ENCODE assay signal across 8 cellular contexts in genomic region chr2:38315707-38316333, GRCh38.
A peak's percentile ranks its signal among the peaks of the same experiment; 100 is the strongest.
DNase-seq lines count a peak whose midpoint lies in the region; ATAC-seq and TF ChIP-seq lines count a peak whose summit lies in the region.

No MANE protein-coding gene starts in this region.

- H3K4me3 Mint-ChIP-seq in activated CD8-positive, alpha-beta T cell treated with anti-CD3 and anti-CD28 coated beads, Interleukin-2, amount 10 ng/mL, durations not matched to agents 7 days and 5 days: no peak overlapping the region

- no peaks in the 10 kb centered on the region for H3K27me3 ChIP-seq in heart left ventricle

- CTCF ChIA-PET in activated CD8-positive, alpha-beta T cell treated with anti-CD3 and anti-CD28 coated beads, Interleukin-2, amount 10 ng/mL, durations not matched to agents 7 days and 5 days (lab: Charles Lee): interaction anchor here (0.7 to 8.6 kb wide), 41 partner anchors 8 to 503 kb away, joined by 3 to 166 read pairs (median 3); partner anchors contain the start of gene ATL2

- H3K27me3 Mint-ChIP-seq in activated CD8-positive, alpha-beta T cell treated with anti-CD3 and anti-CD28 coated beads, Interleukin-2, amount 10 ng/mL, durations not matched to agents 7 days and 5 days (ENCODE audit: low read depth): no peaks in the 10 kb centered on the region

- peaks cover 0 to 9% (median 0%) of the 10 kb centered on the region in 12 donors for H3K4me1 ChIP-seq in heart left ventricle

- intact Hi-C loops in heart left ventricle (cut with DNase I): loop anchor here (1.0 to 10.0 kb wide), 17 partner anchors 36 to 426 kb away; partner anchors contain the start of gene ATL2 (in 2 of the 10)

- H3K27ac ChIP-seq in heart left ventricle: peak overlapping the region in 1 of 12 donors; percentile 64

- POLR2A ChIA-PET in activated CD8-positive, alpha-beta T cell treated with anti-CD3 and anti-CD28 coated beads, Interleukin-2, amount 10 ng/mL, durations not matched to agents 7 days and 5 days (lab: Charles Lee): interaction anchor here (1.2 kb wide), 1 partner anchor 60 kb away, joined by 5 read pairs; no protein-coding TSS in a partner anchor

- DNase-seq in A172 (ENCODE audit: low spot score) (peak; percentile 47), EH (ENCODE audit: low read depth) (peak; percentile 66), NCI-H1105 (lab: John Stamatoyannopoulos, UW) (peak; percentile 20), heart left ventricle (no peak), putamen (ENCODE audit: low spot score) (peak; percentile 36), middle frontal gyrus (ENCODE audit: extremely low spot score, low spot score) (no peak), UCSD-AML1 (lab: John Stamatoyannopoulos, UW; ENCODE audit: unreplicated experiment) (no peak)
- DNase-seq in activated CD8-positive, alpha-beta T cell treated with anti-CD3 and anti-CD28 coated beads, Interleukin-2, amount 10 ng/mL, durations not matched to agents 7 days and 5 days: peak; percentile 34

- peaks cover 0 to 83% (median 63%) of the 10 kb centered on the region in 9 donors for H3K36me3 ChIP-seq in heart left ventricle

- peak; percentile 64 to 91 (median 74) for TF ChIP-seq CTCF in heart left ventricle (IDR thresholded peaks at IDR 0.05)

- ATAC-seq in activated CD8-positive, alpha-beta T cell treated with anti-CD3 and anti-CD28 coated beads, Interleukin-2, amount 10 ng/mL, durations not matched to agents 7 days and 5 days: peak; percentile 60
- peak in 3 of 4 donors; percentile 61 to 73 (median 67) for ATAC-seq in heart left ventricle

- no peak overlapping the region for H3K4me3 ChIP-seq in heart left ventricle

- no peak overlapping the region for H3K27ac Mint-ChIP-seq in activated CD8-positive, alpha-beta T cell treated with anti-CD3 and anti-CD28 coated beads, Interleukin-2, amount 10 ng/mL, durations not matched to agents 7 days and 5 days

- H3K4me1 Mint-ChIP-seq in activated CD8-positive, alpha-beta T cell treated with anti-CD3 and anti-CD28 coated beads, Interleukin-2, amount 10 ng/mL, durations not matched to agents 7 days and 5 days (ENCODE audit: low read depth): no peaks in the 10 kb centered on the region

- H3K36me3 Mint-ChIP-seq in activated CD8-positive, alpha-beta T cell treated with anti-CD3 and anti-CD28 coated beads, Interleukin-2, amount 10 ng/mL, durations not matched to agents 7 days and 5 days (ENCODE audit: low read depth): peaks cover 46% of the 10 kb centered on the region

- WGBS in heart left ventricle, 4 donors: 51 to 57% (median 56%) methylated on average over 2 of the region's 2 CpGs

- TF ChIP-seq POLR2A in heart left ventricle (IDR thresholded peaks at IDR 0.05): no peak

- no peaks in the 10 kb centered on the region for H3K9me3 Mint-ChIP-seq in activated CD8-positive, alpha-beta T cell treated with anti-CD3 and anti-CD28 coated beads, Interleukin-2, amount 10 ng/mL, durations not matched to agents 7 days and 5 days (ENCODE audit: insufficient read depth)

- H3K9me3 ChIP-seq in heart left ventricle: no peaks in the 10 kb centered on the region

Comparison
In these comparisons a context has a peak if more than half of its experiments do, and no peak if none do; other contexts are left out.
1. DNase-seq: peak in A172 (single experiment), EH (single experiment), NCI-H1105 (single experiment), activated CD8-positive, alpha-beta T cell treated with anti-CD3 and anti-CD28 coated beads, Interleukin-2, amount 10 ng/mL, durations not matched to agents 7 days and 5 days (single experiment) and putamen (single experiment); none in heart left ventricle (0 of 5), middle frontal gyrus (single experiment) and UCSD-AML1 (single experiment).